8 cellular contexts compared by ENCODE assay signal in genomic region chr12:124379938-124380754, GRCh38.
DNase-seq lines count a peak whose midpoint lies in the region; ATAC-seq and TF ChIP-seq lines count a peak whose summit lies in the region.

No MANE protein-coding gene starts in this region.

- H2AFZ ChIP-seq in ACC112 (ENCODE audit: low read length, unreplicated experiment), result no peak overlapping the region
- no peak overlapping the region for H2AFZ ChIP-seq in Karpas-422 (ENCODE audit: low read length)

- no peaks in the 10 kb centered on the region for H3K27me3 ChIP-seq in ACC112 (ENCODE audit: insufficient read depth, low read length)
- H3K27me3 ChIP-seq in Panc1 (ENCODE audit: control insufficient read depth, insufficient read depth, low read length), result no peaks in the 10 kb centered on the region
- H3K27me3 ChIP-seq in esophagus (ENCODE audit: control insufficient read depth in 1 of 2, insufficient read depth in 2 of 2, low read length in 2 of 2), result no peaks in the 10 kb centered on the region
- H3K27me3 ChIP-seq in naive thymus-derived CD4-positive, alpha-beta T cell (ENCODE audit: control insufficient read depth in 2 of 2, insufficient read depth in 2 of 2, low read length in 2 of 2), result no peaks in the 10 kb centered on the region
- no peaks in the 10 kb centered on the region for H3K27me3 ChIP-seq in Karpas-422 (ENCODE audit: low read length)

- peaks cover 0 to 23% (median 2%) of the 10 kb centered on the region in 5 donors for H3K36me3 Mint-ChIP-seq in naive thymus-derived CD4-positive, alpha-beta T cell

- WGBS in esophagus, 2 donors, result 34 to 43% methylated on average over 30 to 31 of the region's 31 CpGs

- CTCF ChIA-PET in Panc1 (lab: Charles Lee), result interaction anchor here (0.6 to 0.9 kb wide), 2 partner anchors 9 to 32 kb away, joined by 3 to 5 read pairs; no protein-coding TSS in a partner anchor
- CTCF ChIA-PET in naive thymus-derived CD4-positive, alpha-beta T cell (lab: Charles Lee), result no interaction called here

- ATAC-seq in Panc1 (peak; percentile 60), GM19455 (IDR thresholded peaks at IDR 0.05; ENCODE audit: unreplicated experiment) (no peak), GM21529 (IDR thresholded peaks at IDR 0.05; ENCODE audit: unreplicated experiment) (no peak)
- peak; percentile 69 for ATAC-seq in naive thymus-derived CD4-positive, alpha-beta T cell

- H3K4me3 ChIP-seq in ACC112 (ENCODE audit: low read depth, low read length), result no peak overlapping the region
- no peak overlapping the region for H3K4me3 ChIP-seq in Panc1 (ENCODE audit: low read depth in 2 of 2, low read length in 2 of 2)
- no peak overlapping the region for H3K4me3 ChIP-seq in esophagus (ENCODE audit: low read depth in 1 of 2, low read length in 2 of 2)
- H3K4me3 ChIP-seq in naive thymus-derived CD4-positive, alpha-beta T cell (ENCODE audit: low read length), result no peak overlapping the region
- no peak overlapping the region for H3K4me3 ChIP-seq in Karpas-422 (ENCODE audit: low read length)

- peaks cover 0 to 3% (median 0%) of the 10 kb centered on the region in 11 donors for H3K9me3 Mint-ChIP-seq in naive thymus-derived CD4-positive, alpha-beta T cell

- H3K9ac ChIP-seq in Karpas-422 (ENCODE audit: low read length), result no peak overlapping the region

- POLR2A ChIA-PET in Panc1 (lab: Charles Lee), result no interaction called here
- POLR2A ChIA-PET in naive thymus-derived CD4-positive, alpha-beta T cell (lab: Charles Lee), result no interaction called here

- in situ Hi-C loops in Panc1 (cut with HindIII; ENCODE audit: low pct_unique_long_range_greater_than_20kb, low sequenced_read_pairs), result no loop called here

- H3K79me2 ChIP-seq in ACC112 (ENCODE audit: control insufficient read depth, insufficient read depth, low read length, unreplicated experiment) (peaks cover 57% of the 10 kb centered on the region), Karpas-422 (ENCODE audit: low read length) (no peaks in the 10 kb centered on the region)

- no peak; the same call in 1 of the 2 replicates for TF ChIP-seq CTCF in Panc1 (IDR thresholded peaks at IDR 0.05)

- H3K4me1 ChIP-seq in ACC112 (ENCODE audit: control insufficient read depth, insufficient read depth, low read length, unreplicated experiment), result peaks cover 58% of the 10 kb centered on the region
- H3K4me1 ChIP-seq in Panc1 (ENCODE audit: control insufficient read depth, insufficient read depth, low read length), result peaks cover 65% of the 10 kb centered on the region
- peaks cover 0 to 7% of the 10 kb centered on the region in 2 donors for H3K4me1 ChIP-seq in esophagus (ENCODE audit: control insufficient read depth in 2 of 2, insufficient read depth in 2 of 2, low read length in 1 of 2)
- no peaks in the 10 kb centered on the region for H3K4me1 ChIP-seq in naive thymus-derived CD4-positive, alpha-beta T cell (ENCODE audit: control insufficient read depth in 2 of 2, insufficient read depth in 2 of 2, low read length in 2 of 2)
- no peaks in the 10 kb centered on the region for H3K4me1 ChIP-seq in Karpas-422 (ENCODE audit: low read length)

- H3K9me2 ChIP-seq in Karpas-422 (replicated peaks; ENCODE audit: insufficient read depth, low read length), result no peaks in the 10 kb centered on the region

- peaks cover 0 to 15% (median 0%) of the 10 kb centered on the region in 7 donors for H3K4me1 Mint-ChIP-seq in naive thymus-derived CD4-positive, alpha-beta T cell

- no peak overlapping the region for H3K27ac Mint-ChIP-seq in naive thymus-derived CD4-positive, alpha-beta T cell

- H3K27ac ChIP-seq in ACC112 (ENCODE audit: low read depth, low read length), result peak overlapping the region; percentile 85
- peak overlapping the region; percentile 84 for H3K27ac ChIP-seq in Panc1 (ENCODE audit: low read length)
- H3K27ac ChIP-seq in esophagus (ENCODE audit: low read depth in 2 of 2, low read length in 1 of 2), result peak overlapping the region; percentile 86 to 89
- no peak overlapping the region for H3K27ac ChIP-seq in naive thymus-derived CD4-positive, alpha-beta T cell (ENCODE audit: low read depth, low read length)
- no peak overlapping the region for H3K27ac ChIP-seq in Karpas-422 (ENCODE audit: low read length)

- H4K20me1 ChIP-seq in Karpas-422 (ENCODE audit: insufficient read depth, low read depth, low read length), result no peaks in the 10 kb centered on the region

- H3K4me3 Mint-ChIP-seq in naive thymus-derived CD4-positive, alpha-beta T cell, result no peak overlapping the region

- BruUV-seq in Panc1 (replicated peaks; lab: Mats Ljungman, UMichigan), result no TSS peak

- intact Hi-C loops in Panc1 (cut with micrococcal nuclease; ENCODE audit: unreplicated experiment), result loop anchor here (10.0 kb wide), 1 partner anchor 305 kb away; no protein-coding TSS in a partner anchor
- intact Hi-C loops in naive thymus-derived CD4-positive, alpha-beta T cell (cut with micrococcal nuclease), result no loop called here

- H3K36me3 ChIP-seq in ACC112 (ENCODE audit: insufficient read depth, low read length), result peaks cover 19% of the 10 kb centered on the region; the same call in 1 of the 2 replicates
- H3K36me3 ChIP-seq in Panc1 (ENCODE audit: control insufficient read depth, insufficient read depth, low read length), result peaks cover 5% of the 10 kb centered on the region
- H3K36me3 ChIP-seq in esophagus (ENCODE audit: control insufficient read depth in 2 of 2, insufficient read depth in 2 of 2, low read length in 1 of 2), result peaks cover 7 to 52% of the 10 kb centered on the region in 2 donors
- peaks cover 0 to 88% (median 0%) of the 10 kb centered on the region in 3 experiments for H3K36me3 ChIP-seq in naive thymus-derived CD4-positive, alpha-beta T cell (ENCODE audit: control insufficient read depth in 2 of 3, insufficient read depth in 3 of 3, low read length in 3 of 3)
- peaks cover 10% of the 10 kb centered on the region for H3K36me3 ChIP-seq in Karpas-422 (ENCODE audit: insufficient read depth, low read length)

- H3K9me3 ChIP-seq in Panc1 (ENCODE audit: control insufficient read depth, insufficient read depth, low read depth, low read length) (no peaks in the 10 kb centered on the region), esophagus (ENCODE audit: control insufficient read depth in 2 of 2, insufficient read depth in 1 of 2, low read depth in 1 of 2, low read length in 1 of 2) (no peaks in the 10 kb centered on the region), Karpas-422 (ENCODE audit: low read length) (no peaks in the 10 kb centered on the region)
- H3K9me3 ChIP-seq in naive thymus-derived CD4-positive, alpha-beta T cell (ENCODE audit: control insufficient read depth in 2 of 3, low read length in 3 of 3), result no peaks in the 10 kb centered on the region

- no peaks in the 10 kb centered on the region for H3K27me3 Mint-ChIP-seq in naive thymus-derived CD4-positive, alpha-beta T cell

- DNase-seq in Panc1 (ENCODE audit: low read depth, low spot score) (no peak), Karpas-422 (no peak)
- DNase-seq in naive thymus-derived CD4-positive, alpha-beta T cell, result no peak
- DNase-seq in stimulated activated CD4-positive, alpha-beta T cell treated with anti-CD3 and anti-CD28 coated beads, Interleukin-12 subunit alpha, Interleukin-12 subunit beta, amount 100 ng/mL, for 4 hours, result no peak

- H3K4me2 ChIP-seq in Karpas-422 (ENCODE audit: low read depth, low read length, poor library complexity, severe bottlenecking), result no peak overlapping the region

Comparison
In these comparisons a context has a peak if more than half of its experiments do, and no peak if none do; other contexts are left out.
1. H3K27ac ChIP-seq: peak in ACC112 (single experiment), Panc1 (single experiment) and esophagus (2 of 2); none in naive thymus-derived CD4-positive, alpha-beta T cell (single experiment) and Karpas-422 (single experiment).
2. ATAC-seq: peak in Panc1 (single experiment) and naive thymus-derived CD4-positive, alpha-beta T cell (single experiment); none in GM19455 (single experiment) and GM21529 (single experiment).